In genomic region chr6:34561227-34561530, GRCh38 we compare ENCODE assay signal across 18 cellular contexts. TPM values are rescaled to one million over a fixed set of nuclear protein-coding genes. Genes with fewer than 3 reads are reported as not detected.
DNase-seq lines count a peak whose midpoint lies in the region; ATAC-seq, FAIRE-seq and TF ChIP-seq lines count a peak whose summit lies in the region.
"Had no signal": no experiment of that assay in that cellular context is flagged by ENCODE, and none has a peak within 500 bp of the region (broad histone marks: within the 10 kb centered on the region; RNA-seq: fewer than 3 reads in every experiment).

No MANE protein-coding gene starts in this region.

- H2AFZ ChIP-seq in astrocyte (ENCODE audit: low read depth, low read length): no peak overlapping the region

- ATAC-seq in T-cell (replicated peaks in 1 of 4): no peak
- ATAC-seq: CD8-positive, alpha-beta T cell had no signal

- H3K79me2 ChIP-seq in astrocyte (ENCODE audit: insufficient read depth, low read length): no peaks in the 10 kb centered on the region

- no peaks in the 10 kb centered on the region for H3K27me3 ChIP-seq in CD8-positive, alpha-beta memory T cell (ENCODE audit: insufficient read depth, low read length, poor library complexity, severe bottlenecking)
- no peaks in the 10 kb centered on the region for H3K27me3 ChIP-seq in astrocyte (ENCODE audit: insufficient read depth, low read length)
- no peaks in the 10 kb centered on the region for H3K27me3 ChIP-seq in mucosa of stomach (ENCODE audit: control insufficient read depth, insufficient read depth, low read length)
- peaks cover 0 to 10% (median 0%) of the 10 kb centered on the region in 3 donors for H3K27me3 ChIP-seq in stomach
- H3K27me3 ChIP-seq: BLaER1 treated with 17β-estradiol and CSF1 and Interleukin-3, amounts not matched to agents 10 nM and 100 nM had no signal

- POLR2A ChIA-PET in CD8-positive, alpha-beta memory T cell (lab: Charles Lee): no interaction called here
- POLR2A ChIA-PET in HEK293 (lab: Yijun Ruan, JAX): no interaction called here
- POLR2A ChIA-PET in T-cell (lab: Charles Lee): no interaction called here

- FAIRE-seq in astrocyte (lab: Jason Lieb, UNC): no peak
- FAIRE-seq: G401.6, GM12891, GM19239, HTR-8/SVneo had no signal

- no peak overlapping the region for H3K4me3 ChIP-seq in CD8-positive, alpha-beta memory T cell (ENCODE audit: low read length)
- no peak overlapping the region for H3K4me3 ChIP-seq in HEK293 (ENCODE audit: low read depth, low read length)
- H3K4me3 ChIP-seq in astrocyte (ENCODE audit: insufficient read depth, low read depth, low read length): no peak overlapping the region
- no peak overlapping the region for H3K4me3 ChIP-seq in mucosa of stomach (ENCODE audit: low read length)
- H3K4me3 ChIP-seq in stomach: no peak overlapping the region
- H3K4me3 ChIP-seq: BLaER1 treated with 17β-estradiol and CSF1 and Interleukin-3, amounts not matched to agents 10 nM and 100 nM had no signal

- no peaks in the 10 kb centered on the region for H3K9me3 ChIP-seq in CD8-positive, alpha-beta memory T cell (ENCODE audit: low read length)
- no peaks in the 10 kb centered on the region for H3K9me3 ChIP-seq in HEK293 (ENCODE audit: control insufficient read depth, insufficient read depth, low read depth, low read length)
- peaks cover 5% of the 10 kb centered on the region for H3K9me3 ChIP-seq in astrocyte (ENCODE audit: insufficient read depth, low read depth, low read length)
- no peaks in the 10 kb centered on the region for H3K9me3 ChIP-seq in mucosa of stomach (ENCODE audit: control insufficient read depth, low read length)
- peaks cover 0 to 8% (median 6%) of the 10 kb centered on the region in 4 donors for H3K9me3 ChIP-seq in stomach

- H3K4me3 Mint-ChIP-seq in CD8-positive, alpha-beta memory T cell: no peak overlapping the region
- H3K4me3 Mint-ChIP-seq in astrocyte (ENCODE audit: unreplicated experiment) (no peak overlapping the region), T-cell (no peak overlapping the region)
- H3K4me3 Mint-ChIP-seq: B cell; CD8-positive, alpha-beta T cell had no signal

- H3K27ac Mint-ChIP-seq in CD8-positive, alpha-beta memory T cell: no peak overlapping the region
- H3K27ac Mint-ChIP-seq in astrocyte (ENCODE audit: unreplicated experiment): no peak overlapping the region
- no peak overlapping the region for H3K27ac Mint-ChIP-seq in T-cell
- H3K27ac Mint-ChIP-seq: B cell; CD8-positive, alpha-beta T cell had no signal

- no peaks in the 10 kb centered on the region for H3K36me3 ChIP-seq in CD8-positive, alpha-beta memory T cell (ENCODE audit: insufficient read depth, low read length)
- H3K36me3 ChIP-seq in HEK293 (ENCODE audit: control insufficient read depth in 2 of 2, insufficient read depth in 1 of 2, low read length in 2 of 2): no peaks in the 10 kb centered on the region
- no peaks in the 10 kb centered on the region for H3K36me3 ChIP-seq in astrocyte (ENCODE audit: insufficient read depth, low read length)
- no peaks in the 10 kb centered on the region for H3K36me3 ChIP-seq in mucosa of stomach (ENCODE audit: control insufficient read depth, insufficient read depth, low read length)
- H3K36me3 ChIP-seq in stomach: no peaks in the 10 kb centered on the region
- H3K36me3 ChIP-seq: BLaER1 treated with 17β-estradiol and CSF1 and Interleukin-3, amounts not matched to agents 10 nM and 100 nM had no signal

- peak overlapping the region; percentile 38 for H3K27ac ChIP-seq in CD8-positive, alpha-beta memory T cell (ENCODE audit: low read depth, low read length)
- H3K27ac ChIP-seq in HEK293 (ENCODE audit: extremely low read depth, low read depth, low read length) (no peak overlapping the region), astrocyte (ENCODE audit: low read depth, low read length) (no peak overlapping the region), stomach (peak overlapping the region in 2 of 5 donors; percentile 25 to 46)
- H3K27ac ChIP-seq: BLaER1 treated with 17β-estradiol and CSF1 and Interleukin-3, amounts not matched to agents 10 nM and 100 nM had no signal

- 76 to 100% (median 91%) methylated on average over 1 to 2 of the region's 2 CpGs for WGBS in stomach, 5 donors

- no peak for DNase-seq in CD8-positive, alpha-beta memory T cell
- DNase-seq in astrocyte (ENCODE audit: low read depth) (no peak), stomach (no peak), T-cell (no peak), putamen (ENCODE audit: low spot score) (no peak)
- DNase-seq: CD8-positive, alpha-beta T cell; DND-41; GOT3; H7 had no signal

- CTCF ChIA-PET in CD8-positive, alpha-beta memory T cell (lab: Charles Lee): no interaction called here
- CTCF ChIA-PET in HEK293 (lab: Yijun Ruan, JAX): interaction anchor here (0.9 to 3.1 kb wide), 3 partner anchors 48 to 101 kb away, joined by 3 to 16 read pairs (median 6); no protein-coding TSS in a partner anchor
- CTCF ChIA-PET in T-cell (lab: Charles Lee): no interaction called here

- H3K4me1 Mint-ChIP-seq in CD8-positive, alpha-beta memory T cell: no peaks in the 10 kb centered on the region
- H3K4me1 Mint-ChIP-seq in astrocyte (ENCODE audit: low read depth, unreplicated experiment) (no peaks in the 10 kb centered on the region), T-cell (no peaks in the 10 kb centered on the region)
- H3K4me1 Mint-ChIP-seq: B cell had no signal

- H3K4me2 ChIP-seq in astrocyte (ENCODE audit: low read length): peak overlapping the region; percentile 43
- H3K4me2 ChIP-seq: BLaER1 treated with 17β-estradiol and CSF1 and Interleukin-3, amounts not matched to agents 10 nM and 100 nM had no signal

- TF ChIP-seq EP300 in stomach (IDR thresholded peaks at IDR 0.05): no peak

- peaks cover 0 to 4% (median 0%) of the 10 kb centered on the region in 5 donors for H3K9me3 Mint-ChIP-seq in CD8-positive, alpha-beta memory T cell
- H3K9me3 Mint-ChIP-seq in astrocyte (ENCODE audit: unreplicated experiment) (peaks cover 1% of the 10 kb centered on the region), T-cell (peaks cover 0 to 2% (median 0%) of the 10 kb centered on the region in 3 donors)
- H3K9me3 Mint-ChIP-seq: CD8-positive, alpha-beta T cell had no signal

- no peaks in the 10 kb centered on the region for H4K20me1 ChIP-seq in astrocyte (ENCODE audit: insufficient read depth, low read length)
- H4K20me1 ChIP-seq: BLaER1 treated with 17β-estradiol and CSF1 and Interleukin-3, amounts not matched to agents 10 nM and 100 nM had no signal

- H3K4me1 ChIP-seq in CD8-positive, alpha-beta memory T cell (ENCODE audit: insufficient read depth, low read length): no peaks in the 10 kb centered on the region
- H3K4me1 ChIP-seq in HEK293 (ENCODE audit: control insufficient read depth, insufficient read depth, low read length) (no peaks in the 10 kb centered on the region), astrocyte (ENCODE audit: insufficient read depth, low read length) (peaks cover 6% of the 10 kb centered on the region), mucosa of stomach (ENCODE audit: control insufficient read depth, insufficient read depth, low read length) (peaks cover 60% of the 10 kb centered on the region), stomach (peaks cover 21 to 64% (median 42%) of the 10 kb centered on the region in 4 donors)

- no peak for TF ChIP-seq POLR2A in stomach (IDR thresholded peaks at IDR 0.05)

- H3K36me3 Mint-ChIP-seq in CD8-positive, alpha-beta memory T cell: no peaks in the 10 kb centered on the region
- no peaks in the 10 kb centered on the region for H3K36me3 Mint-ChIP-seq in astrocyte (ENCODE audit: low read depth, unreplicated experiment)
- no peaks in the 10 kb centered on the region for H3K36me3 Mint-ChIP-seq in T-cell
- H3K36me3 Mint-ChIP-seq: CD8-positive, alpha-beta T cell had no signal

- TF ChIP-seq CTCF in HEK293 (tag by site-specific recombination; IDR thresholded peaks at IDR 0.05): no peak
- TF ChIP-seq CTCF in astrocyte (IDR thresholded peaks at IDR 0.05; ENCODE audit: insufficient read depth, low read depth, low read length): no peak
- TF ChIP-seq CTCF in stomach (IDR thresholded peaks at IDR 0.05): no peak

- H3K27me3 Mint-ChIP-seq in CD8-positive, alpha-beta memory T cell: peaks cover 4 to 8% of the 10 kb centered on the region in 2 donors
- H3K27me3 Mint-ChIP-seq in astrocyte (ENCODE audit: low read depth, unreplicated experiment) (peaks cover 26% of the 10 kb centered on the region), T-cell (peaks cover 0 to 1% of the 10 kb centered on the region in 2 donors)
- H3K27me3 Mint-ChIP-seq: B cell had no signal

- intact Hi-C loops in stomach (cut with DNase I; ENCODE audit: low total_unique reads): no loop called here

- H3K9ac ChIP-seq in astrocyte (ENCODE audit: low read length): no peak overlapping the region
- peak overlapping the region; percentile 26 for H3K9ac ChIP-seq in mucosa of stomach (ENCODE audit: low read length)
- H3K9ac ChIP-seq: BLaER1 treated with 17β-estradiol and CSF1 and Interleukin-3, amounts not matched to agents 10 nM and 100 nM had no signal

TF ChIP-seq in HEK293, 187 proteins besides CTCF, POLR2A, EP300 and RAD21:
- TF ChIP-seq ZNF112 (tag by site-specific recombination; IDR thresholded peaks at IDR 0.05): no peak
- TF ChIP-seq OVOL3 (tag by site-specific recombination; IDR thresholded peaks at IDR 0.05): no peak
- TF ChIP-seq ZIC2 (tag by site-specific recombination; IDR thresholded peaks at IDR 0.05): peak; percentile 5; the same call in 1 of the 2 replicates
- TF ChIP-seq ZNF561 (tag by site-specific recombination; IDR thresholded peaks at IDR 0.05; ENCODE audit: borderline replicate concordance): no peak
- TF ChIP-seq IKZF3 (tag by site-specific recombination; IDR thresholded peaks at IDR 0.05): no peak

RNA-seq across cellular contexts. Expression of gene SPDEF, which starts 5.0 kb away (rescaled TPM):
- not detected for total RNA-seq in CD8-positive, alpha-beta memory T cell
- not detected for polyA plus RNA-seq in CD8-positive, alpha-beta memory T cell
- total RNA-seq in astrocyte (0.14 and 0.16 TPM in 2 replicates), stomach (100 to 1,000 TPM in 1 of 5 donors, 10 to 100 TPM in 1, 1 to 10 TPM in 3; 2.2 to 129 (median 9.9) TPM), T-cell (under 1 TPM in 3 of 5 donors, not detected in 2; 0.15 to 0.35 (median 0.30) TPM)
- 10 to 100 TPM; 34.8 to 59.3 (median 36.7) TPM for polyA plus RNA-seq in stomach
- total RNA-seq: A172, B cell had no signal
